ENCODE assay signal across 27 cellular contexts in genomic region chr5:647311-647710, GRCh38. TPM values are rescaled to one million over a fixed set of nuclear protein-coding genes. Genes with fewer than 3 reads are reported as not detected.
DNase-seq lines count a peak whose midpoint lies in the region; ATAC-seq and TF ChIP-seq lines count a peak whose summit lies in the region.
"Had no signal": no experiment of that assay in that cellular context is flagged by ENCODE, and none has a peak within 500 bp of the region (broad histone marks: within the 10 kb centered on the region; RNA-seq: fewer than 3 reads in every experiment).

No MANE protein-coding gene starts in this region.

- H3K27ac Mint-ChIP-seq in endothelial cell (ENCODE audit: unreplicated experiment) (no peak overlapping the region), CD14-positive monocyte (no peak overlapping the region)
- H3K27ac Mint-ChIP-seq in activated CD8-positive, alpha-beta memory T cell treated with anti-CD3 and anti-CD28 coated beads, Interleukin-2, amount 10 ng/mL, durations not matched to agents 7 days and 5 days: no peak overlapping the region
- H3K27ac Mint-ChIP-seq: CD4-positive, alpha-beta T cell; GM23338; H9; HFFc6; IgD-negative memory B cell had no signal

- H3K27me3 Mint-ChIP-seq in endothelial cell (ENCODE audit: unreplicated experiment) (no peaks in the 10 kb centered on the region), CD14-positive monocyte (ENCODE audit: low read depth in 3 of 3) (no peaks in the 10 kb centered on the region)
- no peaks in the 10 kb centered on the region for H3K27me3 Mint-ChIP-seq in activated CD8-positive, alpha-beta memory T cell treated with anti-CD3 and anti-CD28 coated beads, Interleukin-2, amount 10 ng/mL, durations not matched to agents 7 days and 5 days
- H3K27me3 Mint-ChIP-seq: CD4-positive, alpha-beta T cell; IgD-negative memory B cell had no signal

- intact Hi-C loops in cardiac septum (cut with DNase I): no loop called here
- intact Hi-C loops in Right ventricle myocardium superior (cut with DNase I): no loop called here
- intact Hi-C loops in sciatic nerve (cut with DNase I): no loop called here
- intact Hi-C loops in CD14-positive monocyte (cut with micrococcal nuclease): no loop called here

- TF ChIP-seq CTCF in endothelial cell (IDR thresholded peaks at IDR 0.05; ENCODE audit: unreplicated experiment): no peak
- TF ChIP-seq CTCF in CD14-positive monocyte (IDR thresholded peaks at IDR 0.05): no peak

- H3K4me3 Mint-ChIP-seq in endothelial cell (ENCODE audit: unreplicated experiment) (peak overlapping the region; percentile 75), CD14-positive monocyte (no peak overlapping the region)
- H3K4me3 Mint-ChIP-seq in activated CD8-positive, alpha-beta memory T cell treated with anti-CD3 and anti-CD28 coated beads, Interleukin-2, amount 10 ng/mL, durations not matched to agents 7 days and 5 days: no peak overlapping the region
- H3K4me3 Mint-ChIP-seq: CD4-positive, alpha-beta T cell; GM23338; H9; HFFc6; IgD-negative memory B cell had no signal

- CTCF ChIA-PET in activated CD8-positive, alpha-beta memory T cell treated with anti-CD3 and anti-CD28 coated beads, Interleukin-2, amount 10 ng/mL, durations not matched to agents 7 days and 5 days (lab: Charles Lee): interaction anchor here (0.8 kb wide), 1 partner anchor 23 kb away, joined by 3 read pairs; no protein-coding TSS in a partner anchor

- H3K9me3 Mint-ChIP-seq in endothelial cell (ENCODE audit: unreplicated experiment) (no peaks in the 10 kb centered on the region), CD14-positive monocyte (peaks cover 0 to 3% (median 0%) of the 10 kb centered on the region in 7 donors)
- H3K9me3 Mint-ChIP-seq in activated CD8-positive, alpha-beta memory T cell treated with anti-CD3 and anti-CD28 coated beads, Interleukin-2, amount 10 ng/mL, durations not matched to agents 7 days and 5 days (ENCODE audit: low read depth): no peaks in the 10 kb centered on the region
- H3K9me3 Mint-ChIP-seq: CD4-positive, alpha-beta T cell; H9; HFFc6; IgD-negative memory B cell had no signal

- peak; percentile 57 for DNase-seq in cardiac septum (ENCODE audit: low spot score)
- DNase-seq in Right ventricle myocardium superior: no peak
- no peak for DNase-seq in endothelial cell (ENCODE audit: low spot score)
- DNase-seq in sciatic nerve (ENCODE audit: low spot score): no peak
- no peak for DNase-seq in activated CD8-positive, alpha-beta memory T cell treated with anti-CD3 and anti-CD28 coated beads, Interleukin-2, amount 10 ng/mL, durations not matched to agents 7 days and 5 days
- no peak for DNase-seq in CD14-positive monocyte (ENCODE audit: low spot score)
- DNase-seq: 8988T; ACHN; CD4-positive, alpha-beta T cell; DMS53; H9; HFFc6; NCI-H1092 treated with DMSO at 0.1 percent for 48 hours; NCI-H1436; NCI-H187; NCI-H2081 treated with DMSO at 0.1 percent for 48 hours; NCI-H2171; NCI-H226; NCI-H510A; NCI-H69; SIG-M5 had no signal

- H3K36me3 Mint-ChIP-seq in endothelial cell (ENCODE audit: low read depth, unreplicated experiment): peaks cover 26% of the 10 kb centered on the region
- H3K36me3 Mint-ChIP-seq in activated CD8-positive, alpha-beta memory T cell treated with anti-CD3 and anti-CD28 coated beads, Interleukin-2, amount 10 ng/mL, durations not matched to agents 7 days and 5 days: peaks cover 26% of the 10 kb centered on the region
- peaks cover 26 to 45% of the 10 kb centered on the region in 2 donors for H3K36me3 Mint-ChIP-seq in CD14-positive monocyte

- no peaks in the 10 kb centered on the region for H3K4me1 Mint-ChIP-seq in endothelial cell (ENCODE audit: unreplicated experiment)
- peaks cover 5% of the 10 kb centered on the region for H3K4me1 Mint-ChIP-seq in activated CD8-positive, alpha-beta memory T cell treated with anti-CD3 and anti-CD28 coated beads, Interleukin-2, amount 10 ng/mL, durations not matched to agents 7 days and 5 days
- H3K4me1 Mint-ChIP-seq in CD14-positive monocyte: no peaks in the 10 kb centered on the region
- H3K4me1 Mint-ChIP-seq: GM23338, H9 had no signal

- ATAC-seq in Right ventricle myocardium superior (ENCODE audit: poor library complexity): no peak
- ATAC-seq in sciatic nerve: peak; percentile 36
- no peak for ATAC-seq in HG03469 (IDR thresholded peaks at IDR 0.05; ENCODE audit: unreplicated experiment)
- ATAC-seq in activated CD8-positive, alpha-beta memory T cell treated with anti-CD3 and anti-CD28 coated beads, Interleukin-2, amount 10 ng/mL, durations not matched to agents 7 days and 5 days: no peak
- no peak for ATAC-seq in GM19452 (IDR thresholded peaks at IDR 0.05; ENCODE audit: unreplicated experiment)
- ATAC-seq: GM23338, Panc1 had no signal

RNA-seq across cellular contexts. Expression of gene CEP72, which starts 35.2 kb away (rescaled TPM):
- 0.86 TPM for total RNA-seq in cardiac septum
- 1.7 TPM for total RNA-seq in Right ventricle myocardium superior
- 11.9 TPM for total RNA-seq in endothelial cell (ENCODE audit: unreplicated experiment)
- 7.5 TPM for total RNA-seq in sciatic nerve
- total RNA-seq in activated CD8-positive, alpha-beta memory T cell treated with anti-CD3 and anti-CD28 coated beads, Interleukin-2, amount 10 ng/mL, durations not matched to agents 7 days and 5 days: 10 to 100 TPM; 32.2 to 40.5 TPM
- under 1 TPM; 0.13 to 0.24 TPM for polyA plus RNA-seq in CD14-positive monocyte

RNA-seq across cellular contexts. Expression of gene TPPP, which starts 45.8 kb away (rescaled TPM):
- total RNA-seq in cardiac septum (7.3 TPM), Right ventricle myocardium superior (39.7 TPM), endothelial cell (ENCODE audit: unreplicated experiment) (0.05 TPM), sciatic nerve (3.4 TPM)
- under 1 TPM; 0.16 to 0.20 TPM for total RNA-seq in activated CD8-positive, alpha-beta memory T cell treated with anti-CD3 and anti-CD28 coated beads, Interleukin-2, amount 10 ng/mL, durations not matched to agents 7 days and 5 days
- under 1 TPM; 0.02 to 0.06 TPM for polyA plus RNA-seq in CD14-positive monocyte
- total RNA-seq: OCI-LY7 had no signal
- polyA plus RNA-seq: IgD-negative memory B cell had no signal
